In the genomic region with DNA sequence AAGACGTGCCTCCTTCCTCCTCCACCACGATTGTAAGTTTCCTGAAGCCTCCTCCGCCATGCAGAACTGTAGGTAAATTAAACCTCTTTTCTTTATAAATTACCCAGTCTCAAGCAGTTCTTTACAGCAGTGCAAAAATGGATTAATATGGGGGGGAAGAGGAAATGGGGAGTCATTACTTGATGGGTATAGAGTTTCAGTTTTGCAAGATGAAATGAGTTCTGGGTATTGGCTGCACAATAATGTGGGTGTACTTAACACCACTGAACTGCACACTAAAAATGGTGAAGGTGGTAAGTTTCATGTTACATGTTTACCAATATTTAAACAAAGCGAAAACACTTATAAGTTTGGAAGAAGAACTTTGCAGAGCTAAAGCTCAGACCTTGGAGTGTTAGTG, we compare ENCODE assay signal across 1 cellular context.
A peak's percentile ranks its signal among the peaks of the same experiment; 100 is the strongest.
TF ChIP-seq lines count a peak whose summit lies in the region.

No MANE protein-coding gene starts in this region.

TF ChIP-seq in HEK293, 187 proteins besides CTCF, POLR2A, EP300 and RAD21:
- TF ChIP-seq ZNF324 (tag by site-specific recombination; IDR thresholded peaks at IDR 0.05) (no peak), ZFHX2 (tag by site-specific recombination; conservative IDR thresholded peaks at IDR 0.05) (0 out of 2 replicates have a peak, but pooled peaks have one; percentile 1)
